In genomic region chr3:148366743-148367410, GRCh38 we compare ENCODE assay signal across 9 cellular contexts.
DNase-seq lines count a peak whose midpoint lies in the region; ATAC-seq and TF ChIP-seq lines count a peak whose summit lies in the region.
"Had no signal": no experiment of that assay in that cellular context is flagged by ENCODE, and none has a peak within 500 bp of the region (broad histone marks: within the 10 kb centered on the region; RNA-seq: fewer than 3 reads in every experiment).

No MANE protein-coding gene starts in this region.

- no peaks in the 10 kb centered on the region for H3K36me3 ChIP-seq in smooth muscle cell (ENCODE audit: low read depth)
- no peaks in the 10 kb centered on the region for H3K36me3 ChIP-seq in stomach
- no peaks in the 10 kb centered on the region for H3K36me3 ChIP-seq in psoas muscle (ENCODE audit: insufficient read depth in 1 of 2, low read depth in 1 of 2)

- no peak for TF ChIP-seq POLR2A in stomach (IDR thresholded peaks at IDR 0.05)

- no peak for TF ChIP-seq CTCF in astrocyte of the cerebellum (IDR thresholded peaks at IDR 0.05; ENCODE audit: low read depth, low read length, missing control alignments)
- TF ChIP-seq CTCF in smooth muscle cell (IDR thresholded peaks at IDR 0.05; ENCODE audit: borderline replicate concordance, insufficient read depth, poor library complexity, severe bottlenecking): peak; percentile 28
- TF ChIP-seq CTCF in stomach (IDR thresholded peaks at IDR 0.05): no peak
- TF ChIP-seq CTCF in psoas muscle (IDR thresholded peaks at IDR 0.05): no peak

- no peak overlapping the region for H3K4me2 ChIP-seq in smooth muscle cell

- H3K4me3 ChIP-seq in astrocyte of the cerebellum (ENCODE audit: low read depth, low read length) (no peak overlapping the region), smooth muscle cell (no peak overlapping the region), stomach (no peak overlapping the region), psoas muscle (no peak overlapping the region)

- no peak overlapping the region for H3K9ac ChIP-seq in smooth muscle cell (ENCODE audit: low read depth)

- H3K4me1 ChIP-seq in smooth muscle cell (ENCODE audit: low read depth): no peaks in the 10 kb centered on the region
- H3K4me1 ChIP-seq in stomach: no peaks in the 10 kb centered on the region
- no peaks in the 10 kb centered on the region for H3K4me1 ChIP-seq in psoas muscle

- in situ Hi-C loops in astrocyte of the cerebellum (cut with HindIII; ENCODE audit: low sequenced_read_pairs): no loop called here

- ATAC-seq in HG03439 (IDR thresholded peaks at IDR 0.05; ENCODE audit: unreplicated experiment) (no peak), psoas muscle (no peak)
- ATAC-seq: activated naive CD8-positive, alpha-beta T cell treated with anti-CD3 and anti-CD28 coated beads, Interleukin-2, amount 50 U/mL, for 24 hours had no signal

- no peaks in the 10 kb centered on the region for H3K79me2 ChIP-seq in smooth muscle cell (ENCODE audit: low read depth)

- H3K27ac ChIP-seq in smooth muscle cell (ENCODE audit: low read depth) (no peak overlapping the region), stomach (no peak overlapping the region), psoas muscle (no peak overlapping the region)

- H3K27me3 ChIP-seq in smooth muscle cell (ENCODE audit: low read depth) (no peaks in the 10 kb centered on the region), stomach (no peaks in the 10 kb centered on the region), psoas muscle (ENCODE audit: insufficient read depth in 3 of 3, low read length in 2 of 3) (no peaks in the 10 kb centered on the region)

- TF ChIP-seq EP300 in stomach (IDR thresholded peaks at IDR 0.05): no peak

- intact Hi-C loops in stomach (cut with DNase I; ENCODE audit: low total_unique reads): no loop called here
- intact Hi-C loops in psoas muscle (cut with DNase I): no loop called here

- H3F3A ChIP-seq in smooth muscle cell (ENCODE audit: low read depth): no peaks in the 10 kb centered on the region

- WGBS in smooth muscle cell (ENCODE audit: low lambda C conversion rate): 80% methylated on average over 7 of the region's 7 CpGs
- WGBS in stomach, 5 donors: 70 to 79% (median 75%) methylated on average over 7 of the region's 7 CpGs
- WGBS in psoas muscle, 3 donors: 63 to 66% (median 66%) methylated on average over 7 of the region's 7 CpGs

- no peaks in the 10 kb centered on the region for H4K20me1 ChIP-seq in smooth muscle cell (ENCODE audit: low read depth)

- no peaks in the 10 kb centered on the region for H3K9me3 ChIP-seq in smooth muscle cell (replicated peaks; ENCODE audit: low read depth)
- H3K9me3 ChIP-seq in stomach: peaks cover 0 to 7% (median 0%) of the 10 kb centered on the region in 4 donors
- no peaks in the 10 kb centered on the region for H3K9me3 ChIP-seq in psoas muscle

- DNase-seq in NCI-H345 (lab: John Stamatoyannopoulos, UW) (peak; percentile 5), NCI-H345 treated with DMSO at 0.1 percent for 48 hours (lab: John Stamatoyannopoulos, UW; ENCODE audit: unreplicated experiment) (no peak), NAMALWA (ENCODE audit: low spot score) (peak; percentile 19), astrocyte of the cerebellum (ENCODE audit: low read depth) (peak; percentile 6), smooth muscle cell (lab: John Stamatoyannopoulos, UW; ENCODE audit: unreplicated experiment) (no peak), stomach (no peak), psoas muscle (no peak)
- DNase-seq: activated naive CD8-positive, alpha-beta T cell treated with anti-CD3 and anti-CD28 coated beads, Interleukin-2, amount 50 U/mL, for 24 hours had no signal

- no peak overlapping the region for H2AFZ ChIP-seq in smooth muscle cell (ENCODE audit: low read depth)

Comparison
In these comparisons a context has a peak if more than half of its experiments do, and no peak if none do; other contexts are left out.
1. DNase-seq: peak in NCI-H345 (single experiment), NAMALWA (single experiment) and astrocyte of the cerebellum (single experiment); none in NCI-H345 treated with DMSO at 0.1 percent for 48 hours (single experiment), smooth muscle cell (single experiment), stomach (single experiment) and psoas muscle (0 of 2).